Comparison of ENCODE assay signal across 27 cellular contexts in genomic region chr4:47118192-47118879, GRCh38.
"Had no signal": no experiment of that assay in that cellular context is flagged by ENCODE, and none has a peak within 500 bp of the region (broad histone marks: within the 10 kb centered on the region; RNA-seq: fewer than 3 reads in every experiment).

No MANE protein-coding gene starts in this region.

- ATAC-seq: left colon; left lung; lower lobe of right lung; naive thymus-derived CD8-positive, alpha-beta T cell; pancreas; psoas muscle; right lobe of liver; stimulated activated naive B cell treated with anti-CD40 and anti-IgM and Interleukin-4, amounts not matched to agents 10 μg/mL and 1 μg/mL and 100 μg/mL, for 72 hours; stimulated activated naive CD8-positive, alpha-beta T cell treated with anti-CD3 and anti-CD28 coated beads, Interleukin-15, Interleukin-2, amounts not matched to agents 100 U/mL and 50 U/mL, for 24 hours; upper lobe of right lung had no signal

- H3K27ac ChIP-seq: left lung, lower lobe of right lung, pancreas, psoas muscle, right lobe of liver, skin epidermis, stomach, testis, thyroid gland, upper lobe of right lung had no signal

- H3K27me3 ChIP-seq: left lung, pancreas, right lobe of liver, stomach, testis, thyroid gland, upper lobe of right lung had no signal

- H3K4me1 ChIP-seq: left lung, lower lobe of right lung, pancreas, psoas muscle, right lobe of liver, stomach, testis, thyroid gland, upper lobe of right lung had no signal

- DNase-seq: hypothalamus; immature natural killer cell; kidney; left colon; left lung; lower lobe of right lung; mammary epithelial cell; mesenchymal stem cell; naive thymus-derived CD8-positive, alpha-beta T cell; nucleus accumbens; pancreas; psoas muscle; right lobe of liver; stimulated activated CD4-positive, alpha-beta T cell treated with anti-CD3 and anti-CD28 coated beads, Interleukin-12 subunit alpha, Interleukin-12 subunit beta, amount 100 ng/mL, for 4 hours; stimulated activated CD4-positive, alpha-beta T cell treated with anti-CD3 and anti-CD28 coated beads, Interleukin-15, amount 100 ng/mL, for 24 hours; stimulated activated CD4-positive, alpha-beta T cell treated with anti-CD3 and anti-CD28 coated beads, Interleukin-2, amount 100 ng/mL, for 24 hours; stimulated activated CD4-positive, alpha-beta T cell treated with anti-CD3 and anti-CD28 coated beads, Interleukin-4, amount 100 ng/mL, for 1 hour; stimulated activated naive B cell treated with anti-CD40 and anti-IgM and Interleukin-4, amounts not matched to agents 10 μg/mL and 1 μg/mL and 100 μg/mL, for 72 hours; stimulated activated naive CD8-positive, alpha-beta T cell treated with anti-CD3 and anti-CD28 coated beads, Interleukin-15, Interleukin-2, amounts not matched to agents 100 U/mL and 50 U/mL, for 24 hours; stomach; testis; thyroid gland; trophoblast cell; upper lobe of right lung had no signal

- H3K9me3 ChIP-seq: left lung, lower lobe of right lung, pancreas, psoas muscle, right lobe of liver, stomach, testis, thyroid gland, upper lobe of right lung had no signal

- FAIRE-seq: islet of Langerhans, kidney, pancreas, urothelium cell line had no signal

- H3K36me3 ChIP-seq: left lung, lower lobe of right lung, pancreas, right lobe of liver, stomach, thyroid gland, upper lobe of right lung had no signal

- H3K4me3 ChIP-seq: left lung, lower lobe of right lung, pancreas, psoas muscle, right lobe of liver, skin epidermis, stomach, testis, thyroid gland, upper lobe of right lung had no signal
